Comparison of ENCODE assay signal across 1 cellular context in genomic region chr5:68587181-68587580, GRCh38.
TF ChIP-seq lines count a peak whose summit lies in the region.

No MANE protein-coding gene starts in this region.

TF ChIP-seq in IMR-90, 13 proteins besides CTCF, POLR2A, EP300 and RAD21 (continued from another document):
- TF ChIP-seq CEBPB (IDR thresholded peaks at IDR 0.05; ENCODE audit: low read depth, low read length) = no peak
